Comparison of ENCODE assay signal across 20 cellular contexts in genomic region chr17:9643611-9644010, GRCh38. TPM values are rescaled to one million over a fixed set of nuclear protein-coding genes. Genes with fewer than 3 reads are reported as not detected.
A peak's percentile ranks its signal among the peaks of the same experiment; 100 is the strongest.
DNase-seq lines count a peak whose midpoint lies in the region; ATAC-seq and TF ChIP-seq lines count a peak whose summit lies in the region.
"Had no signal": no experiment of that assay in that cellular context is flagged by ENCODE, and none has a peak within 500 bp of the region (broad histone marks: within the 10 kb centered on the region; RNA-seq: fewer than 3 reads in every experiment).

No MANE protein-coding gene starts in this region.

- H3F3A ChIP-seq in GM23338 (replicated peaks; ENCODE audit: low read depth) = 0 out of 2 replicates have a peak, but pooled peaks cover 4% of the 10 kb centered on the region

- H3K27me3 Mint-ChIP-seq in GM23338 (ENCODE audit: insufficient read depth, low read depth, poor library complexity) (peaks cover 19% of the 10 kb centered on the region), neural crest cell (ENCODE audit: low read depth) (peaks cover 57% of the 10 kb centered on the region)
- peaks cover 43 to 65% of the 10 kb centered on the region in 2 donors for H3K27me3 Mint-ChIP-seq in effector memory CD8-positive, alpha-beta T cell

- H2AFZ ChIP-seq in GM23338 = no peak overlapping the region

- DNase-seq in GM23338 (ENCODE audit: low spot score) = no peak
- DNase-seq in effector memory CD8-positive, alpha-beta T cell = no peak
- no peak for DNase-seq in neural crest cell (ENCODE audit: low read depth, low spot score)
- no peak for DNase-seq in NCI-H2227 treated with DMSO at 0.1 percent for 48 hours (lab: John Stamatoyannopoulos, UW)
- DNase-seq in NCI-H226 = no peak
- no peak for DNase-seq in HAP-1 (ENCODE audit: low spot score in 2 of 2)
- DNase-seq: activated CD4-positive, CD25-positive, alpha-beta regulatory T cell; activated CD8-positive, alpha-beta T cell treated with anti-CD3 and anti-CD28 coated beads, Interleukin-2, amount 10 ng/mL, durations not matched to agents 7 days and 5 days; activated T-cell treated with anti-CD3 and anti-CD28 coated beads, Interleukin-2, amount 50 U/mL, for 48 hours; GF-D8; heart right ventricle; NCI-H1105 treated with DMSO at 0.1 percent for 48 hours; NCI-H2107; NCI-H526; SHP77; stimulated activated naive CD4-positive, alpha-beta T cell had no signal

- in situ Hi-C loops in HAP-1 (cut with MboI; ENCODE audit: low sequenced_read_pairs) = no loop called here

- H4K20me1 ChIP-seq in BLaER1 = no peaks in the 10 kb centered on the region
- H4K20me1 ChIP-seq in GM23338 (replicated peaks; ENCODE audit: insufficient read depth) = no peaks in the 10 kb centered on the region; the same call in 1 of the 2 replicates

- ATAC-seq in GM23338 = no peak
- no peak for ATAC-seq in effector memory CD8-positive, alpha-beta T cell (replicated peaks)
- ATAC-seq: activated CD8-positive, alpha-beta T cell treated with anti-CD3 and anti-CD28 coated beads, Interleukin-2, amount 10 ng/mL, durations not matched to agents 7 days and 5 days; GM12878; heart right ventricle had no signal

- H3K27ac ChIP-seq in BLaER1 (no peak overlapping the region), GM23338 (ENCODE audit: low read depth) (no peak overlapping the region)
- H3K27ac ChIP-seq: heart right ventricle had no signal

- H3K36me3 ChIP-seq in BLaER1 = no peaks in the 10 kb centered on the region
- H3K36me3 ChIP-seq in GM23338 (ENCODE audit: insufficient read depth) = no peaks in the 10 kb centered on the region
- no peaks in the 10 kb centered on the region for H3K36me3 ChIP-seq in HAP-1 (replicated peaks)
- H3K36me3 ChIP-seq: heart right ventricle had no signal

- H3K79me2 ChIP-seq in GM23338 (replicated peaks; ENCODE audit: insufficient read depth) = peaks cover 16% of the 10 kb centered on the region

- H3K27me3 ChIP-seq in BLaER1 (no peaks in the 10 kb centered on the region), GM23338 (ENCODE audit: insufficient read depth) (peaks cover 14% of the 10 kb centered on the region), HAP-1 (ENCODE audit: low read depth) (no peaks in the 10 kb centered on the region)

- no peaks in the 10 kb centered on the region for H3K9me2 ChIP-seq in GM23338 (ENCODE audit: insufficient read depth)

- H3K4me1 ChIP-seq in BLaER1 (peaks cover 45% of the 10 kb centered on the region), GM23338 (ENCODE audit: insufficient read depth) (peaks cover 13% of the 10 kb centered on the region), HAP-1 (peaks cover 21% of the 10 kb centered on the region)

- H3K9ac ChIP-seq in BLaER1 = no peak overlapping the region

- H3K4me3 Mint-ChIP-seq in GM23338 = no peak overlapping the region
- peak overlapping the region; percentile 37 to 74 for H3K4me3 Mint-ChIP-seq in effector memory CD8-positive, alpha-beta T cell
- H3K4me3 Mint-ChIP-seq in neural crest cell = peak overlapping the region; percentile 65

- H3K27ac Mint-ChIP-seq in GM23338 (no peak overlapping the region), neural crest cell (ENCODE audit: unreplicated experiment) (no peak overlapping the region)
- no peak overlapping the region for H3K27ac Mint-ChIP-seq in effector memory CD8-positive, alpha-beta T cell
- H3K27ac Mint-ChIP-seq: activated CD8-positive, alpha-beta T cell treated with anti-CD3 and anti-CD28 coated beads, Interleukin-2, amount 10 ng/mL, durations not matched to agents 7 days and 5 days; T-helper 1 cell treated with Interleukin-12 subunit alpha and Interleukin-12 subunit beta and Interleukin-4 antibody, amounts not matched to agents 30 μg/mL and 1 μg/mL, for 36 hours had no signal

- H3K4me1 Mint-ChIP-seq in GM23338 (peaks cover 33% of the 10 kb centered on the region), neural crest cell (peaks cover 22% of the 10 kb centered on the region)
- H3K4me1 Mint-ChIP-seq in effector memory CD8-positive, alpha-beta T cell (ENCODE audit: low read depth in 2 of 2) = peaks cover 9 to 12% of the 10 kb centered on the region in 2 donors

- TF ChIP-seq CTCF in GM23338 (conservative IDR thresholded peaks at IDR 0.05; ENCODE audit: low read depth in 2 of 2) (no peak), neural crest cell (conservative IDR thresholded peaks at IDR 0.05) (no peak)

- H3K9me3 ChIP-seq in BLaER1 (no peaks in the 10 kb centered on the region), HAP-1 (no peaks in the 10 kb centered on the region)

- no peaks in the 10 kb centered on the region; the same call in 2 of the 3 replicates for H3K9me3 Mint-ChIP-seq in GM23338
- no peaks in the 10 kb centered on the region for H3K9me3 Mint-ChIP-seq in effector memory CD8-positive, alpha-beta T cell
- no peaks in the 10 kb centered on the region for H3K9me3 Mint-ChIP-seq in neural crest cell
- H3K9me3 Mint-ChIP-seq: T-helper 1 cell treated with Interleukin-12 subunit alpha and Interleukin-12 subunit beta and Interleukin-4 antibody, amounts not matched to agents 30 μg/mL and 1 μg/mL, for 36 hours had no signal

- H3K4me3 ChIP-seq in BLaER1 (no peak overlapping the region), GM23338 (0 out of 2 replicates have a peak overlapping the region, but pooled peaks have one; percentile 97), HAP-1 (no peak overlapping the region)
- H3K4me3 ChIP-seq: GM12878 had no signal

- H3K36me3 Mint-ChIP-seq in GM23338 (ENCODE audit: low read depth) = peaks cover 4% of the 10 kb centered on the region; the same call in 1 of the 3 replicates
- H3K36me3 Mint-ChIP-seq in effector memory CD8-positive, alpha-beta T cell (ENCODE audit: insufficient read depth) = peaks cover 4% of the 10 kb centered on the region
- H3K36me3 Mint-ChIP-seq in neural crest cell (ENCODE audit: low read depth) = no peaks in the 10 kb centered on the region

- H3K4me2 ChIP-seq in BLaER1 (0 out of 2 replicates have a peak overlapping the region, but pooled peaks have one; percentile 92), GM23338 (peak overlapping the region; percentile 38; the same call in 1 of the 2 replicates)

TF ChIP-seq in GM23338, 12 proteins besides CTCF, POLR2A, EP300 and RAD21 (continues in another document):
- TF ChIP-seq JUNB (IDR thresholded peaks at IDR 0.05; ENCODE audit: unreplicated experiment) (no peak), ZNF114 (CRISPR knock-in tag; IDR thresholded peaks at IDR 0.05) (no peak), NANOG (IDR thresholded peaks at IDR 0.05; ENCODE audit: borderline replicate concordance) (no peak), ZNF462 (CRISPR knock-in tag; IDR thresholded peaks at IDR 0.05) (no peak)

RNA-seq across cellular contexts. Expression of gene USP43, which starts 1.7 kb away (rescaled TPM):
- total RNA-seq in GM23338 (2014; rRNA removed; shearing (Covaris generic)) = 7.2 and 12.5 TPM in 2 replicates
- polyA plus RNA-seq in GM23338 (2016; fragmentation: Nextera tagmentation; extraction: Ambion mirVana) = 5.5 and 5.7 TPM in 2 replicates
- 2.0 and 2.7 TPM in 2 replicates for total RNA-seq in neural crest cell
- total RNA-seq: GM12878, heart right ventricle, lung microvascular endothelial cell had no signal
